Comparison of ENCODE assay signal across 2 cellular contexts in genomic region chr3:123586131-123586530, GRCh38.
TF ChIP-seq lines count a peak whose summit lies in the region.

No MANE protein-coding gene starts in this region.

TF ChIP-seq in A549, 52 proteins besides CTCF, POLR2A, EP300 and RAD21:
- TF ChIP-seq SMC3 (IDR thresholded peaks at IDR 0.05) (0 out of 3 replicates have a peak, but pooled peaks have one; percentile 6), RNF2 (IDR thresholded peaks at IDR 0.05; ENCODE audit: borderline replicate concordance, low read depth) (no peak), KDM5A (IDR thresholded peaks at IDR 0.05) (no peak)

TF ChIP-seq in HCT116, 20 proteins besides CTCF, POLR2A, EP300 and RAD21 (continued from another document):
- TF ChIP-seq CBX3 (IDR thresholded peaks at IDR 0.05; ENCODE audit: low read depth) (peak; percentile 54; the same call in 1 of the 2 replicates), POLR2AphosphoS5 (IDR thresholded peaks at IDR 0.05; ENCODE audit: low read depth, low read length) (peak; percentile 70), CEBPB (IDR thresholded peaks at IDR 0.05; ENCODE audit: low read depth) (no peak), FOSL1 (IDR thresholded peaks at IDR 0.05; ENCODE audit: low read depth) (no peak)
